In genomic region chr11:57224537-57224936, GRCh38 we compare ENCODE assay signal across 23 cellular contexts. TPM values are rescaled to one million over a fixed set of nuclear protein-coding genes. Genes with fewer than 3 reads are reported as not detected.
A peak's percentile ranks its signal among the peaks of the same experiment; 100 is the strongest.
DNase-seq lines count a peak whose midpoint lies in the region; ATAC-seq, FAIRE-seq and TF ChIP-seq lines count a peak whose summit lies in the region.
"Had no signal": no experiment of that assay in that cellular context is flagged by ENCODE, and none has a peak within 500 bp of the region (broad histone marks: within the 10 kb centered on the region; RNA-seq: fewer than 3 reads in every experiment).

No MANE protein-coding gene starts in this region.

- H2AFZ ChIP-seq in K562 (ENCODE audit: low read depth, low read length), result no peak overlapping the region
- H2AFZ ChIP-seq: neural progenitor cell had no signal

- no peaks in the 10 kb centered on the region for H3K36me3 ChIP-seq in K562 (ENCODE audit: control insufficient read depth, insufficient read depth, low read length)
- H3K36me3 ChIP-seq: heart left ventricle, neural progenitor cell, right atrium auricular region had no signal

- TF ChIP-seq POLR2A in K562 (conservative IDR thresholded peaks at IDR 0.05), result no peak

- no peak overlapping the region for H3K27ac ChIP-seq in K562 (ENCODE audit: extremely low read depth, low read depth, low read length)
- H3K27ac ChIP-seq: heart left ventricle, KMS-11, neural progenitor cell, right atrium auricular region had no signal

- no TSS peak for BruUV-seq in K562 (replicated peaks; lab: Mats Ljungman, UMichigan)

- no peaks in the 10 kb centered on the region for H3K9me1 ChIP-seq in K562 (ENCODE audit: control insufficient read depth, insufficient read depth, low read length)

- TF ChIP-seq RAD21 in K562 (CRISPR knock-in tag; conservative IDR thresholded peaks at IDR 0.05 in 1 of 2, IDR thresholded peaks at IDR 0.05 in 1 of 2), result no peak

- no peak for FAIRE-seq in K562 (lab: Jason Lieb, UNC)
- FAIRE-seq: keratinocyte had no signal

- no peak overlapping the region for H3K4me2 ChIP-seq in K562 (ENCODE audit: insufficient read depth, low read length)
- H3K4me2 ChIP-seq: KMS-11, neural progenitor cell had no signal

- no peak for ATAC-seq in K562
- ATAC-seq in HG03378 (IDR thresholded peaks at IDR 0.05; ENCODE audit: unreplicated experiment), result no peak
- ATAC-seq: activated CD4-positive, CD25-positive, alpha-beta regulatory T cell treated with anti-CD3 and anti-CD28 coated beads, Interleukin-2, amount 50 U/mL, for 24 hours; heart left ventricle had no signal

- H3K9ac ChIP-seq in K562 (ENCODE audit: insufficient read depth in 1 of 2, low read depth in 2 of 2, low read length in 2 of 2), result no peak overlapping the region
- H3K9ac ChIP-seq: KMS-11, neural progenitor cell had no signal

- no peaks in the 10 kb centered on the region for H3K79me2 ChIP-seq in K562 (ENCODE audit: control insufficient read depth, insufficient read depth, low read length)

- no peaks in the 10 kb centered on the region for H3K9me3 ChIP-seq in K562 (replicated peaks; ENCODE audit: control insufficient read depth, insufficient read depth, low read depth, low read length)

- TF ChIP-seq EP300 in K562 (IDR thresholded peaks at IDR 0.05; ENCODE audit: low read length), result no peak

- no peaks in the 10 kb centered on the region for H4K20me1 ChIP-seq in K562 (replicated peaks; ENCODE audit: control insufficient read depth, insufficient read depth, low read length)

- no peaks in the 10 kb centered on the region for H3K4me1 ChIP-seq in K562 (replicated peaks in 1 of 2; ENCODE audit: control insufficient read depth in 2 of 2, insufficient read depth in 2 of 2, low read length in 2 of 2)

- H3K4me3 ChIP-seq in K562, result no peak overlapping the region
- H3K4me3 ChIP-seq: heart left ventricle, neural progenitor cell, right atrium auricular region had no signal

- intact Hi-C loops in K562 (cut with micrococcal nuclease), result no loop called here

- DNase-seq in AG08396 (ENCODE audit: low spot score), result peak; percentile 54
- DNase-seq in HS-27A (ENCODE audit: low read depth), result peak; percentile 62
- no peak for DNase-seq in K562 (ENCODE audit: extremely low read depth in 1 of 4, low spot score in 3 of 4)
- DNase-seq in iris pigment epithelial cell (ENCODE audit: low read depth), result peak; percentile 78
- no peak for DNase-seq in stimulated activated naive CD4-positive, alpha-beta T cell (lab: John Stamatoyannopoulos, UW)
- DNase-seq in germinal center (ENCODE audit: low spot score), result no peak
- no peak for DNase-seq in stimulated activated CD4-positive, alpha-beta T cell treated with anti-CD3 and anti-CD28 coated beads, Interleukin-4, amount 100 ng/mL, for 24 hours
- DNase-seq: AML-193; Calu3; heart left ventricle; NCI-H1436; NCI-H446 treated with DMSO at 0.1 percent for 48 hours; stimulated activated CD4-positive, alpha-beta T cell treated with anti-CD3 and anti-CD28 coated beads, Interleukin-1b, Interleukin-23, amount 100 ng/mL, for 48 hours had no signal

- TF ChIP-seq CTCF in K562 (IDR thresholded peaks at IDR 0.05 in 2 of 3, conservative IDR thresholded peaks at IDR 0.05 in 1 of 3; ENCODE audit: insufficient read depth in 2 of 3, low read depth in 1 of 3, low read length in 3 of 3), result no peak

- peaks cover 5 to 16% of the 10 kb centered on the region in 2 experiments; a peak in 3 of 5 replicates for H3K27me3 ChIP-seq in K562 (ENCODE audit: control insufficient read depth in 2 of 2, insufficient read depth in 2 of 2, low read length in 2 of 2)
- H3K27me3 ChIP-seq: heart left ventricle, neural progenitor cell, right atrium auricular region had no signal

- CTCF ChIA-PET in K562 (lab: Yijun Ruan, JAX; ENCODE audit: low intra/inter-chr PET ratio), result no interaction called here

- in situ Hi-C loops in K562 (cut with MboI), result no loop called here

- POLR2A ChIA-PET in K562 (lab: Yijun Ruan, JAX), result interaction anchor here (1.5 kb wide), 1 partner anchor 9 kb away, joined by 5 read pairs; no protein-coding TSS in a partner anchor

TF ChIP-seq in K562, 482 proteins besides CTCF, POLR2A, EP300 and RAD21:
- TF ChIP-seq ATF3 (IDR thresholded peaks at IDR 0.05), result peak; percentile 32; the same call in 1 of the 2 replicates
- no peak for TF ChIP-seq ATF3 (CRISPR knock-in tag; conservative IDR thresholded peaks at IDR 0.05)
- TF ChIP-seq SMC3 (conservative IDR thresholded peaks at IDR 0.05; ENCODE audit: insufficient read depth, low read depth, low read length), result no peak

RNA-seq across cellular contexts. Expression of gene APLNR, which starts 12.5 kb away (rescaled TPM):
- total RNA-seq in K562 (2011; cell fraction: chromatin; rRNA removed; ENCODE audit: low replicate concordance), result 10.9 and 17.6 TPM in 2 replicates
- total RNA-seq in K562 (2011; cell fraction: nucleolus; rRNA removed), result 24.2 and 27.0 TPM in 2 replicates
- total RNA-seq in K562 (2011; cell fraction: nucleoplasm; rRNA removed), result 22.6 and 26.2 TPM in 2 replicates
- 0.50 and 0.86 TPM in 2 replicates for total RNA-seq in K562 (2014; rRNA removed)
- 0.58 and 0.61 TPM in 2 replicates for total RNA-seq in K562 (2014; rRNA removed; fragmentation: Illumina TruSeq; extraction: Trizol)
- 0.65 and 0.72 TPM in 2 replicates for total RNA-seq in K562 (2015; rRNA removed; fragmentation: Illumina TruSeq; extraction: Trizol)
- 1.9 and 2.0 TPM in 2 replicates for total RNA-seq in K562 (2021)
- 2.0 and 2.1 TPM in 2 replicates for polyA plus RNA-seq in K562 (2011; rRNA removed)
- 1.9 and 4.8 TPM in 2 replicates for polyA plus RNA-seq in K562 (2011; cell fraction: cytosol; rRNA removed)
- 2.5 and 4.0 TPM in 2 replicates for polyA plus RNA-seq in K562 (2011; cell fraction: nucleus; rRNA removed)
- 1.4 and 2.6 TPM in 2 replicates for polyA plus RNA-seq in K562 (2012)
- polyA plus RNA-seq in K562 (2014; fragmentation: Illumina TruSeq; extraction: Trizol), result 1.7 and 1.9 TPM in 2 replicates
- under 1 TPM; 0.15 to 0.41 TPM for polyA plus RNA-seq in K562 (2014; fragmentation: Nextera tagmentation; extraction: Ambion mirVana)
- 0.94 and 1.4 TPM in 2 replicates for polyA plus RNA-seq in K562 (2014; rRNA removed)
- 1.5 and 2.6 TPM in 2 replicates for polyA minus RNA-seq in K562 (2011; rRNA and poly(A)+ RNA removed)
- polyA minus RNA-seq in K562 (2011; cell fraction: cytosol; rRNA and poly(A)+ RNA removed), result 0.91 and 1.7 TPM in 2 replicates
- polyA minus RNA-seq in K562 (2011; cell fraction: nucleus; rRNA and poly(A)+ RNA removed), result 1.8 and 1.9 TPM in 2 replicates
- total RNA-seq: activated CD8-positive, alpha-beta memory T cell treated with anti-CD3 and anti-CD28 coated beads for 36 hours; activated T-helper 2 cell treated with anti-CD3 and anti-CD28 coated beads, Interferon-gamma antibody, Interleukin-2, Interleukin-4, amounts not matched to agents 10 μg/mL and 5 μg/mL and 100 μg/mL, durations not matched to agents 14 hours and 24 hours and 36 hours; Calu3; chondrocyte; T-helper 2 cell treated with Interferon-gamma antibody and Interleukin-4, amounts not matched to agents 100 ng/mL and 5 ng/mL, for 36 hours had no signal
- polyA plus RNA-seq: keratinocyte had no signal

RNA-seq across cellular contexts. Expression of gene LRRC55, which starts 42.8 kb away (rescaled TPM):
- not detected in 2 replicates for total RNA-seq in K562 (2011; cell fraction: chromatin; rRNA removed; ENCODE audit: low replicate concordance)
- total RNA-seq in K562 (2011; cell fraction: nucleolus; rRNA removed), result not detected in 2 replicates
- not detected in 2 replicates for total RNA-seq in K562 (2011; cell fraction: nucleoplasm; rRNA removed)
- total RNA-seq in K562 (2014; rRNA removed) (not detected in 2 replicates), K562 (2014; rRNA removed; fragmentation: Illumina TruSeq; extraction: Trizol) (not detected in 2 replicates), K562 (2015; rRNA removed; fragmentation: Illumina TruSeq; extraction: Trizol) (not detected in 2 replicates), K562 (2021) (not detected in 2 replicates)
- polyA plus RNA-seq in K562 (2011; rRNA removed) (not detected in 2 replicates), K562 (2014; fragmentation: Illumina TruSeq; extraction: Trizol) (not detected in 2 replicates), K562 (2014; fragmentation: Nextera tagmentation; extraction: Ambion mirVana) (not detected), K562 (2014; rRNA removed) (not detected in 2 replicates)
- not detected in 2 replicates for polyA plus RNA-seq in K562 (2011; cell fraction: cytosol; rRNA removed)
- not detected in 2 replicates for polyA plus RNA-seq in K562 (2011; cell fraction: nucleus; rRNA removed)
- not detected in 2 replicates for polyA plus RNA-seq in K562 (2012)
- not detected in 2 replicates for polyA minus RNA-seq in K562 (2011; rRNA and poly(A)+ RNA removed)
- polyA minus RNA-seq in K562 (2011; cell fraction: cytosol; rRNA and poly(A)+ RNA removed), result not detected in 2 replicates
- polyA minus RNA-seq in K562 (2011; cell fraction: nucleus; rRNA and poly(A)+ RNA removed), result not detected in 2 replicates
- total RNA-seq: activated CD8-positive, alpha-beta memory T cell treated with anti-CD3 and anti-CD28 coated beads for 36 hours; activated T-helper 2 cell treated with anti-CD3 and anti-CD28 coated beads, Interferon-gamma antibody, Interleukin-2, Interleukin-4, amounts not matched to agents 10 μg/mL and 5 μg/mL and 100 μg/mL, durations not matched to agents 14 hours and 24 hours and 36 hours; Calu3; chondrocyte; right atrium auricular region; T-helper 2 cell treated with Interferon-gamma antibody and Interleukin-4, amounts not matched to agents 100 ng/mL and 5 ng/mL, for 36 hours had no signal
- polyA plus RNA-seq: keratinocyte had no signal

Comparison
In these comparisons a context has a peak if more than half of its experiments do, and no peak if none do; other contexts are left out.
1. DNase-seq: peak in AG08396 (single experiment), HS-27A (single experiment) and iris pigment epithelial cell (single experiment); none in K562 (0 of 4), stimulated activated naive CD4-positive, alpha-beta T cell (0 of 6), germinal center (single experiment) and stimulated activated CD4-positive, alpha-beta T cell treated with anti-CD3 and anti-CD28 coated beads, Interleukin-4, amount 100 ng/mL, for 24 hours (single experiment).